In genomic region chr6:76707630-76708029, GRCh38 we compare ENCODE assay signal across 17 cellular contexts.
DNase-seq lines count a peak whose midpoint lies in the region; ATAC-seq, FAIRE-seq and TF ChIP-seq lines count a peak whose summit lies in the region.
"Had no signal": no experiment of that assay in that cellular context is flagged by ENCODE, and none has a peak within 500 bp of the region (broad histone marks: within the 10 kb centered on the region; RNA-seq: fewer than 3 reads in every experiment).

No MANE protein-coding gene starts in this region.

- ATAC-seq in left ventricle myocardium superior: peak; percentile 27
- ATAC-seq in GM19035 (IDR thresholded peaks at IDR 0.05; ENCODE audit: unreplicated experiment): no peak
- ATAC-seq: A549, GM12878 had no signal

- H3K4me1 ChIP-seq in right atrium auricular region (peaks cover 0 to 7% of the 10 kb centered on the region in 2 donors), keratinocyte (ENCODE audit: control insufficient read depth, extremely low read depth, insufficient read depth, low read length) (peaks cover 11% of the 10 kb centered on the region), small intestine (ENCODE audit: control insufficient read depth in 2 of 2, insufficient read depth in 1 of 2, low read depth in 1 of 2, low read length in 1 of 2) (no peaks in the 10 kb centered on the region)
- H3K4me1 ChIP-seq: A549, BE2C had no signal

- H3K9me3 ChIP-seq in right atrium auricular region: no peaks in the 10 kb centered on the region
- no peaks in the 10 kb centered on the region for H3K9me3 ChIP-seq in keratinocyte (ENCODE audit: control insufficient read depth, low read depth, low read length)
- H3K9me3 ChIP-seq in small intestine (ENCODE audit: control insufficient read depth, low read depth): no peaks in the 10 kb centered on the region
- H3K9me3 ChIP-seq: A549, BE2C had no signal

- H3K27me3 ChIP-seq in right atrium auricular region (no peaks in the 10 kb centered on the region), bronchial epithelial cell (ENCODE audit: control insufficient read depth, insufficient read depth, low read length) (no peaks in the 10 kb centered on the region), keratinocyte (ENCODE audit: control insufficient read depth, extremely low read depth, insufficient read depth, low read length) (no peaks in the 10 kb centered on the region), small intestine (ENCODE audit: control insufficient read depth in 2 of 2, insufficient read depth in 2 of 2, low read length in 2 of 2) (no peaks in the 10 kb centered on the region)
- H3K27me3 ChIP-seq: BE2C had no signal

- no peak for FAIRE-seq in bronchial epithelial cell (lab: Jason Lieb, UNC)
- peak; percentile 67 for FAIRE-seq in keratinocyte (lab: Jason Lieb, UNC)
- no peak for FAIRE-seq in small intestine (lab: Jason Lieb, UNC)
- no peak for FAIRE-seq in frontal cortex (lab: Jason Lieb, UNC)
- FAIRE-seq: A549, GM12878, GM19239 had no signal

- H3K36me3 ChIP-seq in right atrium auricular region (no peaks in the 10 kb centered on the region), bronchial epithelial cell (ENCODE audit: control insufficient read depth, insufficient read depth, low read length) (no peaks in the 10 kb centered on the region), keratinocyte (ENCODE audit: control insufficient read depth in 2 of 2, extremely low read depth in 1 of 2, insufficient read depth in 2 of 2, low read length in 2 of 2) (no peaks in the 10 kb centered on the region), small intestine (ENCODE audit: control insufficient read depth in 2 of 2, insufficient read depth in 2 of 2, low read length in 2 of 2) (no peaks in the 10 kb centered on the region)
- H3K36me3 ChIP-seq: BE2C had no signal

- no peak overlapping the region for H3K27ac ChIP-seq in right atrium auricular region
- no peak overlapping the region for H3K27ac ChIP-seq in keratinocyte (ENCODE audit: control insufficient read depth, insufficient read depth, low read length)
- no peak overlapping the region for H3K27ac ChIP-seq in small intestine (ENCODE audit: low read depth in 1 of 2, low read length in 1 of 2)
- H3K27ac ChIP-seq: A549, C4-2B had no signal

- H3K4me2 ChIP-seq in keratinocyte (ENCODE audit: control insufficient read depth, extremely low read depth, insufficient read depth, low read depth, low read length): no peak overlapping the region
- H3K4me2 ChIP-seq: A549 had no signal

- peak overlapping the region; percentile 67 for H2AFZ ChIP-seq in keratinocyte (ENCODE audit: control insufficient read depth, low read length)

- no peak overlapping the region for H3K9ac ChIP-seq in keratinocyte (ENCODE audit: control insufficient read depth, extremely low read depth, insufficient read depth, low read length)

- no peaks in the 10 kb centered on the region for H3K79me2 ChIP-seq in keratinocyte (ENCODE audit: control insufficient read depth, insufficient read depth, low read length)

- no peak for DNase-seq in left ventricle myocardium superior
- DNase-seq in right atrium auricular region (ENCODE audit: low spot score): no peak
- DNase-seq in bronchial epithelial cell (ENCODE audit: low read depth): peak; percentile 25
- no peak for DNase-seq in keratinocyte (ENCODE audit: low read depth, low spot score)
- DNase-seq in small intestine: peak; percentile 25
- DNase-seq in frontal cortex (ENCODE audit: low spot score in 2 of 2): no peak
- no peak for DNase-seq in NCI-H1092 treated with DMSO at 0.1 percent for 48 hours (lab: John Stamatoyannopoulos, UW)
- DNase-seq: BE2C; CD4-positive, alpha-beta memory T cell; DMS79; GOT3; H9 had no signal

- no peaks in the 10 kb centered on the region for H3K9me1 ChIP-seq in keratinocyte (ENCODE audit: control insufficient read depth, extremely low read depth, insufficient read depth, low read length)

- TF ChIP-seq CTCF in right atrium auricular region (IDR thresholded peaks at IDR 0.05): no peak
- TF ChIP-seq CTCF in bronchial epithelial cell (IDR thresholded peaks at IDR 0.05; ENCODE audit: insufficient read depth, low read length, severe bottlenecking): no peak
- TF ChIP-seq CTCF in keratinocyte (optimal IDR thresholded peaks at IDR 0.05 in 1 of 3, IDR thresholded peaks at IDR 0.05 in 1 of 3, conservative IDR thresholded peaks at IDR 0.05 in 1 of 3; ENCODE audit: extremely low read depth in 1 of 3, insufficient read depth in 2 of 3, low read length in 3 of 3): no peak

- no peaks in the 10 kb centered on the region for H4K20me1 ChIP-seq in keratinocyte (ENCODE audit: control insufficient read depth, extremely low read depth, insufficient read depth, low read length)

- H3K4me3 ChIP-seq in right atrium auricular region: no peak overlapping the region
- H3K4me3 ChIP-seq in bronchial epithelial cell (ENCODE audit: low read depth, low read length): no peak overlapping the region
- no peak overlapping the region for H3K4me3 ChIP-seq in keratinocyte (ENCODE audit: control insufficient read depth in 2 of 3, extremely low read depth in 1 of 3, insufficient read depth in 2 of 3, low read depth in 1 of 3, low read length in 3 of 3)
- H3K4me3 ChIP-seq in small intestine (ENCODE audit: low read depth in 1 of 2, low read length in 2 of 2): no peak overlapping the region
- H3K4me3 ChIP-seq: A549, GM12878 had no signal

- dilution Hi-C loops in keratinocyte (cut with MboI; ENCODE audit: extremely low pct_ligation_motif_present, low sequenced_read_pairs): no loop called here

- intact Hi-C loops in left ventricle myocardium superior (cut with micrococcal nuclease): no loop called here

Comparison
In these comparisons a context has a peak if more than half of its experiments do, and no peak if none do; other contexts are left out.
1. DNase-seq: peak in bronchial epithelial cell (single experiment) and small intestine (single experiment); none in left ventricle myocardium superior (single experiment), right atrium auricular region (single experiment), keratinocyte (single experiment), frontal cortex (0 of 2) and NCI-H1092 treated with DMSO at 0.1 percent for 48 hours (single experiment).